ENCODE assay signal across 8 cellular contexts in the genomic region with DNA sequence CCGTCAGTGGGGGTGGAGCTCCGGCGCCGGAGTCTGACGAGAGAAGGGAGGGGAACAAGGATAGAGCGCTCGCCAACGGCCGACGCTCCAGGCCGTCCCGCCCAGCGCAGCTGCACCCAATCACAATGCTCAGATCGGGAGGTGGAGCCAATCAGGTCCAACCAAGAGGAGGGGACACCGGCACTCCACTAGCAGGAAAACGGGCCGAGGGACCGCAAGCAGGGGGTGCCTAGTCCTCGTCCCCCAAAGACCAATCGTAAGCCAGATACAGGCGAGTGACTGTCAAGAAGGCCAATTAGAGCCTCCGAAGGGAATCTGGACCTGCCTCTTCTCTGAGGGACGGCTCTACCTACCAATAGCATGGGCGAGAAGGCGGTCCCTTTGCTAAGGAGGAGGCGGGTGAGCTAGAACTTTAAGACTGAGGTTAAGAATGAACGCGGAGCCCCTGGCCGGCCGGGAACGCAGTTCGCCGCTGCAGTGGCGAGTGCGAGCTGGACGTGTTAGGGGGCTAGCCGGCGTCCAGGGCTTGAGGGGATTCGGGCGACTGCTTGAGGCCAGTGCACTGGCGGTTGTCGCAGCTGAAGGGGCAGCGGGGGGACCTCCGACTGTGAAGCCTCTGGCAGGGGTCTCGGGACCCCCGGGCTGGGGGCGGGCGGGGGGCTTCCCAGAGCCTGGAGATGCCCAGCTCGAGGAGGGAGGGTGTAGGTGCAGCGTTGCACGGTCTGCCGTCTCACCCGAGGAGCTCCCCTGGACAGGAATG. TPM values are rescaled to one million over a fixed set of nuclear protein-coding genes. Genes with fewer than 3 reads are reported as not detected.
A peak's percentile ranks its signal among the peaks of the same experiment; 100 is the strongest.
DNase-seq lines count a peak whose midpoint lies in the region; ATAC-seq and TF ChIP-seq lines count a peak whose summit lies in the region.

A gene with protein sequence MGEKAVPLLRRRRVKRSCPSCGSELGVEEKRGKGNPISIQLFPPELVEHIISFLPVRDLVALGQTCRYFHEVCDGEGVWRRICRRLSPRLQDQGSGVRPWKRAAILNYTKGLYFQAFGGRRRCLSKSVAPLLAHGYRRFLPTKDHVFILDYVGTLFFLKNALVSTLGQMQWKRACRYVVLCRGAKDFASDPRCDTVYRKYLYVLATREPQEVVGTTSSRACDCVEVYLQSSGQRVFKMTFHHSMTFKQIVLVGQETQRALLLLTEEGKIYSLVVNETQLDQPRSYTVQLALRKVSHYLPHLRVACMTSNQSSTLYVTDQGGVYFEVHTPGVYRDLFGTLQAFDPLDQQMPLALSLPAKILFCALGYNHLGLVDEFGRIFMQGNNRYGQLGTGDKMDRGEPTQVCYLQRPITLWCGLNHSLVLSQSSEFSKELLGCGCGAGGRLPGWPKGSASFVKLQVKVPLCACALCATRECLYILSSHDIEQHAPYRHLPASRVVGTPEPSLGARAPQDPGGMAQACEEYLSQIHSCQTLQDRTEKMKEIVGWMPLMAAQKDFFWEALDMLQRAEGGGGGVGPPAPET (plus strand): TSS at position 63 of the 760 bp plus-strand sequence. CDS start 298 bp downstream, at position 361.

- DNase-seq in GM06990 (ENCODE audit: extremely low read depth, insufficient read length) (peak; percentile 100), NB4 (ENCODE audit: low read depth) (peak; percentile 100), SK-N-DZ (ENCODE audit: low spot score) (peak; percentile 100), germinal center (ENCODE audit: low spot score) (peak; percentile 100)
- peak; percentile 99 for DNase-seq in activated naive CD4-positive, alpha-beta T cell treated with anti-CD3 and anti-CD28 coated beads, Interleukin-2, amount 50 U/mL, for 16 hours

- H3K27ac ChIP-seq in neutrophil = peak within 1 kb of the TSS; percentile 95

- H3K4me3 ChIP-seq in GM06990 (replicated peaks; ENCODE audit: low read depth, low read length) (peak within 1 kb of the TSS; percentile 80), NB4 (ENCODE audit: low read depth, low read length) (peak within 1 kb of the TSS; percentile 93), neutrophil (ENCODE audit: low read depth in 1 of 2, low read length in 1 of 2) (peak within 1 kb of the TSS; percentile 85 to 87)

- H3K36me3 ChIP-seq in GM06990 (ENCODE audit: control insufficient read depth, insufficient read depth, low read length) (peaks cover 6% of the 10 kb centered on the region), neutrophil (peaks cover 12% of the 10 kb centered on the region)

- TF ChIP-seq POLR2A in NB4 (IDR thresholded peaks at IDR 0.05; ENCODE audit: extremely low read depth, insufficient read length) = peak; percentile 84

- peaks cover 30 to 47% of the 10 kb centered on the region in 2 experiments for H3K4me1 ChIP-seq in neutrophil (ENCODE audit: control insufficient read depth in 1 of 2, insufficient read depth in 1 of 2, low read depth in 1 of 2, low read length in 1 of 2)

- no peaks in the 10 kb centered on the region for H3K9me3 ChIP-seq in neutrophil

- H3K27me3 ChIP-seq in GM06990 (replicated peaks; ENCODE audit: control insufficient read depth, insufficient read depth, low read length) (no peaks in the 10 kb centered on the region; the same call in 1 of the 2 replicates), neutrophil (peaks cover 25% of the 10 kb centered on the region)

- peak; percentile 85 for ATAC-seq in HG02571 (IDR thresholded peaks at IDR 0.05; ENCODE audit: unreplicated experiment)

- no peak for TF ChIP-seq CTCF in GM06990 (IDR thresholded peaks at IDR 0.05; ENCODE audit: insufficient read depth, low read length, poor library complexity, severe bottlenecking)
- no peak for TF ChIP-seq CTCF in NB4 (IDR thresholded peaks at IDR 0.05; ENCODE audit: low read depth, low read length)
- no peak for TF ChIP-seq CTCF in neutrophil (IDR thresholded peaks at IDR 0.05)
- peak; percentile 30 for TF ChIP-seq CTCF in subcutaneous adipose tissue (IDR thresholded peaks at IDR 0.05; ENCODE audit: low read depth)

RNA-seq across cellular contexts. Expression of the gene that starts here (rescaled TPM):
- polyA plus RNA-seq in SK-N-DZ (2014; cell fraction: cytosol; rRNA removed) = 0.50 and 1.3 TPM in 2 replicates
- 0.87 and 0.98 TPM in 2 replicates for polyA plus RNA-seq in SK-N-DZ (2014; cell fraction: nucleus; rRNA removed)
- under 1 TPM in 2 of 4 donors, not detected in 2; 0.34 to 0.44 TPM for total RNA-seq in subcutaneous adipose tissue

Comparison
In these comparisons a context has a peak if more than half of its experiments do, and no peak if none do; other contexts are left out.
1. Peak in every context shown above with its lines: DNase-seq, ATAC-seq, H3K4me3 ChIP-seq and H3K27ac ChIP-seq.